In the genomic region with DNA sequence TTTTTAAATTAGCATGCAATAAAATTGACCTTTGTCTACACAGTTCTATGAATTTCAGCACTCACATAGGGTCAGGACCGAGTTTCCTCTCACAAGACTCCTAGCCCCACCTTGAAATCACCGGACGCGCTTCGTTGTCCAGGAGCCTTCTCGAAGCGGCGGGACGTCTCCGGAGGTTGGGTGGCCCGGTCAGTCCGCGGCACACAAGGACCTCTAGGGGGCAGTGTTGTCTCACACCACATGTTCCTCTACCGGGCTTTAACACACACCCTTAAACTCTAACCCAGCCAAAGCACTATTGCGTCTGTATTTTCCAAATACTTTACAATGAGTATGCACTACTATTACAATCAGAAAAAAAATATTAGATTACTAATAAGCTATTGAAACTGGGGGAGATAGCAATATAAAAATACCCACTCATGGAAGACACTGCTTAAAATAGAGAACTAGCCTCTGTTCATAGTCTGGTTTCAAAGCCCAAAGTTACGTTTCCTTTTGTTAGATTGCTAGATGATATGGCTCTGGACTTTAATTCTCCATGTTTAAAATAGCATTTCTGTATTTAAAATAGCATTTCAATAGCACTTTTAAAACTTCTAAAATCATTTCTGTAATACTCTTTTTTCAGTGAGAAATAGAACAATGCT, we compare ENCODE assay signal across 7 cellular contexts. TPM values are rescaled to one million over a fixed set of nuclear protein-coding genes. Genes with fewer than 3 reads are reported as not detected.
DNase-seq lines count a peak whose midpoint lies in the region; ATAC-seq and TF ChIP-seq lines count a peak whose summit lies in the region.
"Not testable (repeated sequence)": the region's sequence is repeated elsewhere in the genome, so short reads cannot be mapped to it uniquely, and the experiment has no call there.

No MANE protein-coding gene starts in this region.

- not testable (repeated sequence) for H3K27ac Mint-ChIP-seq in MCF 10A (ENCODE audit: low read depth, unreplicated experiment)

- H3K4me1 Mint-ChIP-seq in MCF 10A (ENCODE audit: insufficient read depth, unreplicated experiment): not testable (repeated sequence)

- H3K36me3 Mint-ChIP-seq in MCF 10A (ENCODE audit: insufficient read depth, unreplicated experiment): not testable (repeated sequence)

- H3K4me3 ChIP-seq in lower leg skin (ENCODE audit: low read depth, poor library complexity, severe bottlenecking): not testable (repeated sequence)

- CTCF ChIA-PET in MCF 10A (lab: Yijun Ruan, JAX): not testable (repeated sequence)

- intact Hi-C loops in MCF 10A (cut with micrococcal nuclease); lower leg skin (cut with DNase I; ENCODE audit: low total_unique reads): not testable (repeated sequence)

- POLR2A ChIA-PET in MCF 10A (lab: Yijun Ruan, JAX): not testable (repeated sequence)

- not testable (repeated sequence) for H3K27me3 Mint-ChIP-seq in MCF 10A (ENCODE audit: insufficient read depth, unreplicated experiment)

- not testable (repeated sequence) for BruUV-seq in MCF 10A (replicated peaks; lab: Mats Ljungman, UMichigan)

- ATAC-seq in GM19023 (IDR thresholded peaks at IDR 0.05; ENCODE audit: unreplicated experiment): peak; percentile 91
- ATAC-seq in HG02642 (IDR thresholded peaks at IDR 0.05; ENCODE audit: poor library complexity, unreplicated experiment): peak; percentile 96
- ATAC-seq in HG03565 (IDR thresholded peaks at IDR 0.05; ENCODE audit: unreplicated experiment): peak; percentile 72

- peak; percentile 1 to 12 for DNase-seq in activated CD8-positive, alpha-beta memory T cell treated with anti-CD3 and anti-CD28 coated beads for 4 hours (ENCODE audit: low read depth in 2 of 2)
- not testable (repeated sequence) for DNase-seq in MCF 10A (ENCODE audit: unreplicated experiment)
- DNase-seq in lower leg skin (ENCODE audit: low spot score in 2 of 2): peak; percentile 18 to 87
- peak; percentile 31 to 41 for DNase-seq in stimulated activated CD4-positive, alpha-beta T cell treated with anti-CD3 and anti-CD28 coated beads, Interleukin-2, amount 100 ng/mL, for 24 hours

- TF ChIP-seq CTCF in MCF 10A (IDR thresholded peaks at IDR 0.05; ENCODE audit: unreplicated experiment): peak; percentile 29
- not testable (repeated sequence) for TF ChIP-seq CTCF in lower leg skin (IDR thresholded peaks at IDR 0.05)

- H3K4me3 Mint-ChIP-seq in MCF 10A (ENCODE audit: unreplicated experiment): not testable (repeated sequence)

- not testable (repeated sequence) for H3K9me3 Mint-ChIP-seq in MCF 10A (ENCODE audit: unreplicated experiment)

- TF ChIP-seq POLR2A in lower leg skin (IDR thresholded peaks at IDR 0.05): not testable (repeated sequence)

- WGBS in lower leg skin, 2 donors: 40% methylated on average over 11 of the region's 16 CpGs; no CpG with 5 or more reads in 1 of the 2 donors

RNA-seq across cellular contexts. Expression of gene NUTM2D, which starts 56.0 kb away (rescaled TPM):
- total RNA-seq in MCF 10A (2022) (2.0 and 2.3 TPM in 2 replicates), lower leg skin (1 to 10 TPM in 3 of 4 donors, under 1 TPM in 1; 0.89 to 4.7 (median 3.7) TPM)
